Comparison of ENCODE assay signal across 23 cellular contexts in the genomic region with DNA sequence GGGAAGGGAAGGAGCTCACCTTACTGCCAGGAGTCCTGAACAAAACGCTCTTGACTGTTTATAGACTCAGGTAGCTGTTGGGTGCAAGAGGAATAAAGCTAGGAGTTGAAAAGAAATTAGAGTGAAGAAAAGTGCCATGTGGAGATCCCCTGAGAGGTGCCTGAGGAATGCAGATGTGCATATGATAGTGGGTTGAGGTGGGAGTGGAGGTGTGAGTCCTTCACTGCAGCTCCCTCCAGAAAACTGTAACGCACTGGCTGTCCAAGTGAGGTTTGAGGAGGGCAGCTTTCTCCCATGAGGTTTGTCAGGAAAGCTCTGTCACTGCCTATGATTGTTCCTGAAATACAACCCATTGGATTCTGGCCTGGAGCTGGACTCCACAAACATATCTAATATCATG.
DNase-seq lines count a peak whose midpoint lies in the region; ATAC-seq, FAIRE-seq and TF ChIP-seq lines count a peak whose summit lies in the region.
"Had no signal": no experiment of that assay in that cellular context is flagged by ENCODE, and none has a peak within 500 bp of the region (broad histone marks: within the 10 kb centered on the region; RNA-seq: fewer than 3 reads in every experiment).

No MANE protein-coding gene starts in this region.

- H3K4me3 ChIP-seq in endodermal cell (ENCODE audit: low read length) (no peak overlapping the region), neural progenitor cell (no peak overlapping the region), left lung (no peak overlapping the region), stomach (no peak overlapping the region)
- H3K4me3 ChIP-seq: BLaER1, HAP-1, PC-9 had no signal

- no peak for TF ChIP-seq CTCF in endodermal cell (conservative IDR thresholded peaks at IDR 0.05)
- TF ChIP-seq CTCF in neural progenitor cell (IDR thresholded peaks at IDR 0.05) = no peak
- no peak for TF ChIP-seq CTCF in left lung (IDR thresholded peaks at IDR 0.05)
- TF ChIP-seq CTCF in stomach (IDR thresholded peaks at IDR 0.05) = no peak

- H4K20me1 ChIP-seq in neural progenitor cell (ENCODE audit: low read depth) = no peaks in the 10 kb centered on the region
- H4K20me1 ChIP-seq: BLaER1 had no signal

- 89% methylated on average over 2 of the region's 2 CpGs; no CpG with 5 or more reads in 1 of the 2 experiments for WGBS in endodermal cell (ENCODE audit: insufficient coverage in 1 of 2, insufficient read length in 1 of 2), 2 experiments
- 52 to 73% (median 64%) methylated on average over 2 of the region's 2 CpGs for WGBS in stomach, 5 donors

- H3K9me3 Mint-ChIP-seq in endodermal cell (peaks cover 21% of the 10 kb centered on the region), neural progenitor cell (peaks cover 8% of the 10 kb centered on the region)

- H3K79me2 ChIP-seq in neural progenitor cell (ENCODE audit: low read depth) = no peaks in the 10 kb centered on the region

- no peak overlapping the region for H3K4me2 ChIP-seq in neural progenitor cell
- H3K4me2 ChIP-seq: BLaER1, PC-9 had no signal

- H3K4me3 Mint-ChIP-seq in endodermal cell = no peak overlapping the region
- H3K4me3 Mint-ChIP-seq in neural progenitor cell = no peak overlapping the region
- H3K4me3 Mint-ChIP-seq: CD4-positive, CD25-positive, alpha-beta regulatory T cell had no signal

- H3K4me1 ChIP-seq in endodermal cell (ENCODE audit: control insufficient read depth, insufficient read depth, low read length) (no peaks in the 10 kb centered on the region), neural progenitor cell (no peaks in the 10 kb centered on the region), left lung (no peaks in the 10 kb centered on the region), stomach (no peaks in the 10 kb centered on the region)
- H3K4me1 ChIP-seq: BLaER1, HAP-1 had no signal

- no peaks in the 10 kb centered on the region for H3F3A ChIP-seq in neural progenitor cell (ENCODE audit: low read depth)

- intact Hi-C loops in left lung (cut with DNase I) = no loop called here
- intact Hi-C loops in stomach (cut with DNase I; ENCODE audit: low total_unique reads) = no loop called here

- TF ChIP-seq POLR2A in H54 (IDR thresholded peaks at IDR 0.05; ENCODE audit: low read depth, low read length) (no peak), stomach (IDR thresholded peaks at IDR 0.05) (no peak)

- no peak overlapping the region for H3K9ac ChIP-seq in endodermal cell (ENCODE audit: extremely low read depth, low read length, poor library complexity, severe bottlenecking)
- no peak overlapping the region for H3K9ac ChIP-seq in neural progenitor cell
- H3K9ac ChIP-seq: BLaER1 had no signal

- H3K27ac ChIP-seq in endodermal cell (ENCODE audit: low read depth, low read length) (no peak overlapping the region), neural progenitor cell (no peak overlapping the region), left lung (no peak overlapping the region), stomach (no peak overlapping the region)
- H3K27ac ChIP-seq: BLaER1, PC-9 had no signal

- ATAC-seq in left lung = no peak
- ATAC-seq: Right ventricle myocardium inferior had no signal

- H3K27me3 ChIP-seq in endodermal cell (ENCODE audit: control insufficient read depth, insufficient read depth, low read length, poor library complexity, severe bottlenecking) (no peaks in the 10 kb centered on the region), neural progenitor cell (no peaks in the 10 kb centered on the region), left lung (no peaks in the 10 kb centered on the region), stomach (no peaks in the 10 kb centered on the region)
- H3K27me3 ChIP-seq: BLaER1 had no signal

- no peak for TF ChIP-seq EP300 in stomach (IDR thresholded peaks at IDR 0.05)

- DNase-seq in H54 (ENCODE audit: insufficient read length, low spot score) = no peak
- peak; percentile 60 for DNase-seq in NCI-H69 (lab: John Stamatoyannopoulos, UW)
- DNase-seq in endodermal cell = peak; percentile 45
- no peak for DNase-seq in neural progenitor cell (ENCODE audit: low spot score)
- DNase-seq in left lung = no peak
- DNase-seq in stomach = no peak
- DNase-seq in stimulated activated CD8-positive, alpha-beta memory T cell treated with anti-CD3 and anti-CD28 coated beads, Interleukin-4, amount 100 ng/mL, for 48 hours = no peak
- DNase-seq: CD4-positive, CD25-positive, alpha-beta regulatory T cell; IMR-90; KG1; MM.1S; NCI-H1417; NCI-H1694; NCI-H2081 treated with DMSO at 0.1 percent for 48 hours; NCI-H524; NCI-H82; PC-9 had no signal

- H2AFZ ChIP-seq in neural progenitor cell (replicated peaks) = peak overlapping the region; percentile 26

- no peaks in the 10 kb centered on the region for H3K36me3 ChIP-seq in endodermal cell (ENCODE audit: control insufficient read depth, insufficient read depth, low read length)
- H3K36me3 ChIP-seq in neural progenitor cell = no peaks in the 10 kb centered on the region
- H3K36me3 ChIP-seq in left lung = no peaks in the 10 kb centered on the region
- no peaks in the 10 kb centered on the region for H3K36me3 ChIP-seq in stomach
- H3K36me3 ChIP-seq: BLaER1, HAP-1 had no signal

- no peaks in the 10 kb centered on the region for H3K4me1 Mint-ChIP-seq in endodermal cell
- no peaks in the 10 kb centered on the region for H3K4me1 Mint-ChIP-seq in neural progenitor cell
- H3K4me1 Mint-ChIP-seq: CD4-positive, CD25-positive, alpha-beta regulatory T cell had no signal

- H3K27me3 Mint-ChIP-seq in endodermal cell (ENCODE audit: insufficient read depth) (no peaks in the 10 kb centered on the region), neural progenitor cell (ENCODE audit: insufficient read depth, low read depth) (no peaks in the 10 kb centered on the region)
- H3K27me3 Mint-ChIP-seq: CD4-positive, CD25-positive, alpha-beta regulatory T cell had no signal

- H3K36me3 Mint-ChIP-seq in endodermal cell (ENCODE audit: low read depth) (peaks cover 2% of the 10 kb centered on the region), neural progenitor cell (no peaks in the 10 kb centered on the region)
- H3K36me3 Mint-ChIP-seq: CD4-positive, CD25-positive, alpha-beta regulatory T cell had no signal

- H3K27ac Mint-ChIP-seq in endodermal cell (no peak overlapping the region), neural progenitor cell (no peak overlapping the region)
- H3K27ac Mint-ChIP-seq: CD4-positive, CD25-positive, alpha-beta regulatory T cell had no signal

- H3K9me3 ChIP-seq in endodermal cell (ENCODE audit: control insufficient read depth, low read length) (no peaks in the 10 kb centered on the region), neural progenitor cell (ENCODE audit: low read depth) (no peaks in the 10 kb centered on the region), left lung (peaks cover 0 to 25% of the 10 kb centered on the region in 2 donors), stomach (peaks cover 0 to 28% (median 4%) of the 10 kb centered on the region in 4 donors)
- H3K9me3 ChIP-seq: BLaER1, HAP-1 had no signal

- peak; percentile 30 for FAIRE-seq in H54 (lab: Jason Lieb, UNC)
- FAIRE-seq: A204.1, D721Med, GM18507 had no signal

Comparison
In these comparisons a context has a peak if more than half of its experiments do, and no peak if none do; other contexts are left out.
1. DNase-seq: peak in NCI-H69 (single experiment) and endodermal cell (single experiment); none in H54 (single experiment), neural progenitor cell (single experiment), left lung (0 of 2), stomach (single experiment) and stimulated activated CD8-positive, alpha-beta memory T cell treated with anti-CD3 and anti-CD28 coated beads, Interleukin-4, amount 100 ng/mL, for 48 hours (single experiment).